Comparison of ENCODE assay signal across 8 cellular contexts in genomic region chrX:71532753-71533425, GRCh38.
DNase-seq lines count a peak whose midpoint lies in the region; ATAC-seq, FAIRE-seq and TF ChIP-seq lines count a peak whose summit lies in the region.

TSS of gene OGT (plus strand) at chrX:71533104. CDS start at chrX:71533300, 196 bp downstream.

- H3K4me1 Mint-ChIP-seq in central memory CD8-positive, alpha-beta T cell: peaks cover 18% of the 10 kb centered on the region

- FAIRE-seq in islet of Langerhans (lab: Jason Lieb, UNC): peak; percentile 9

- TF ChIP-seq CTCF in AG09319 (IDR thresholded peaks at IDR 0.05; ENCODE audit: low read depth, low read length): no peak

- peak within 1 kb of the TSS; percentile 100 for H3K4me3 Mint-ChIP-seq in central memory CD8-positive, alpha-beta T cell

- H3K36me3 Mint-ChIP-seq in central memory CD8-positive, alpha-beta T cell (ENCODE audit: insufficient read depth): peaks cover 35% of the 10 kb centered on the region

- no peaks in the 10 kb centered on the region for H3K9me3 Mint-ChIP-seq in central memory CD8-positive, alpha-beta T cell

- ATAC-seq in GM19035 (IDR thresholded peaks at IDR 0.05; ENCODE audit: unreplicated experiment) (peak; percentile 76), HG03342 (IDR thresholded peaks at IDR 0.05; ENCODE audit: unreplicated experiment) (peak; percentile 78)
- peak; percentile 69 to 76 for ATAC-seq in activated CD4-positive, CD25-positive, alpha-beta regulatory T cell treated with anti-CD3 and anti-CD28 coated beads, Interleukin-2, amount 50 U/mL, for 24 hours
- ATAC-seq in central memory CD8-positive, alpha-beta T cell (replicated peaks; ENCODE audit: extremely low read depth, poor library complexity, severe bottlenecking): peak; percentile 82

- H3K27ac Mint-ChIP-seq in central memory CD8-positive, alpha-beta T cell (ENCODE audit: low read depth): peak within 1 kb of the TSS; percentile 99

- H3K27me3 Mint-ChIP-seq in central memory CD8-positive, alpha-beta T cell: no peaks in the 10 kb centered on the region

- peak; percentile 97 for DNase-seq in AG09319 (ENCODE audit: extremely low read depth, low read depth)
- DNase-seq in NCI-H446 treated with DMSO at 0.1 percent for 48 hours (lab: John Stamatoyannopoulos, UW): peak; percentile 93
- DNase-seq in central memory CD8-positive, alpha-beta T cell (ENCODE audit: low spot score in 2 of 2): peak; percentile 80 to 93
- DNase-seq in stimulated activated CD4-positive, alpha-beta T cell treated with anti-CD3 and anti-CD28 coated beads, Interleukin-12 subunit alpha, Interleukin-12 subunit beta, amount 100 ng/mL, for 24 hours (ENCODE audit: low read depth in 2 of 2): peak; percentile 83 to 88

Comparison
In these comparisons a context has a peak if more than half of its experiments do, and no peak if none do; other contexts are left out.
1. Peak in every context shown above with its lines: DNase-seq and ATAC-seq.